8 cellular contexts compared by ENCODE assay signal in genomic region chr22:50342651-50343540, GRCh38. TPM values are rescaled to one million over a fixed set of nuclear protein-coding genes. Genes with fewer than 3 reads are reported as not detected.
DNase-seq lines count a peak whose midpoint lies in the region; ATAC-seq and TF ChIP-seq lines count a peak whose summit lies in the region.

A gene with protein sequence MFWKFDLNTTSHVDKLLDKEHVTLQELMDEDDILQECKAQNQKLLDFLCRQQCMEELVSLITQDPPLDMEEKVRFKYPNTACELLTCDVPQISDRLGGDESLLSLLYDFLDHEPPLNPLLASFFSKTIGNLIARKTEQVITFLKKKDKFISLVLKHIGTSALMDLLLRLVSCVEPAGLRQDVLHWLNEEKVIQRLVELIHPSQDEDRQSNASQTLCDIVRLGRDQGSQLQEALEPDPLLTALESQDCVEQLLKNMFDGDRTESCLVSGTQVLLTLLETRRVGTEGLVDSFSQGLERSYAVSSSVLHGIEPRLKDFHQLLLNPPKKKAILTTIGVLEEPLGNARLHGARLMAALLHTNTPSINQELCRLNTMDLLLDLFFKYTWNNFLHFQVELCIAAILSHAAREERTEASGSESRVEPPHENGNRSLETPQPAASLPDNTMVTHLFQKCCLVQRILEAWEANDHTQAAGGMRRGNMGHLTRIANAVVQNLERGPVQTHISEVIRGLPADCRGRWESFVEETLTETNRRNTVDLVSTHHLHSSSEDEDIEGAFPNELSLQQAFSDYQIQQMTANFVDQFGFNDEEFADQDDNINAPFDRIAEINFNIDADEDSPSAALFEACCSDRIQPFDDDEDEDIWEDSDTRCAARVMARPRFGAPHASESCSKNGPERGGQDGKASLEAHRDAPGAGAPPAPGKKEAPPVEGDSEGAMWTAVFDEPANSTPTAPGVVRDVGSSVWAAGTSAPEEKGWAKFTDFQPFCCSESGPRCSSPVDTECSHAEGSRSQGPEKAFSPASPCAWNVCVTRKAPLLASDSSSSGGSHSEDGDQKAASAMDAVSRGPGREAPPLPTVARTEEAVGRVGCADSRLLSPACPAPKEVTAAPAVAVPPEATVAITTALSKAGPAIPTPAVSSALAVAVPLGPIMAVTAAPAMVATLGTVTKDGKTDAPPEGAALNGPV (plus strand): TSS chr22:50343327. CDS start chr22:50393909, 50,582 bp downstream.

- TF ChIP-seq CTCF in prostate gland (IDR thresholded peaks at IDR 0.05): no peak
- peak; percentile 2 for TF ChIP-seq CTCF in upper lobe of right lung (IDR thresholded peaks at IDR 0.05)

- peak; percentile 62 for DNase-seq in DMS53 treated with DMSO at 0.1 percent for 48 hours (lab: John Stamatoyannopoulos, UW; ENCODE audit: unreplicated experiment)
- no peak for DNase-seq in Jurkat, Clone E6-1 (ENCODE audit: low read depth, low spot score)
- peak; percentile 73 to 91 (median 84) for DNase-seq in T-cell
- peak; percentile 87 for DNase-seq in left cardiac atrium
- DNase-seq in prostate gland (ENCODE audit: low spot score): peak; percentile 76
- DNase-seq in upper lobe of right lung: peak; percentile 92

- H3K36me3 Mint-ChIP-seq in T-cell: no peaks in the 10 kb centered on the region

- no peaks in the 10 kb centered on the region for H3K36me3 ChIP-seq in prostate gland
- H3K36me3 ChIP-seq in upper lobe of right lung: no peaks in the 10 kb centered on the region

- H3K27me3 ChIP-seq in prostate gland (replicated peaks; ENCODE audit: insufficient read depth) (no peaks in the 10 kb centered on the region), upper lobe of right lung (no peaks in the 10 kb centered on the region)

- H3K4me1 ChIP-seq in prostate gland (replicated peaks) (no peaks in the 10 kb centered on the region), upper lobe of right lung (peaks cover 7% of the 10 kb centered on the region)

- H3K27ac Mint-ChIP-seq in T-cell: peak within 1 kb of the TSS; percentile 86 to 90

- intact Hi-C loops in left cardiac atrium (cut with DNase I): loop anchor here in 1 of 2 donors (5.0 kb wide), 2 partner anchors 66 to 91 kb away; partner anchors contain the start of gene HDAC10
- intact Hi-C loops in prostate gland (cut with DNase I): loop anchor here (2.0 kb wide), 1 partner anchor 90 kb away; no protein-coding TSS in a partner anchor
- intact Hi-C loops in upper lobe of right lung (cut with DNase I): no loop called here

- H3K27ac ChIP-seq in adipose tissue (ENCODE audit: low read depth, low read length): no peak within 1 kb of the TSS
- peak within 1 kb of the TSS; percentile 76 to 82 for H3K27ac ChIP-seq in prostate gland
- peak within 1 kb of the TSS; percentile 78 for H3K27ac ChIP-seq in upper lobe of right lung

- no peaks in the 10 kb centered on the region for H3K9me3 ChIP-seq in prostate gland
- no peaks in the 10 kb centered on the region for H3K9me3 ChIP-seq in upper lobe of right lung

- ATAC-seq in GM21515 (IDR thresholded peaks at IDR 0.05; ENCODE audit: unreplicated experiment): peak; percentile 59
- ATAC-seq in T-cell (replicated peaks in 1 of 4): peak; percentile 78 to 87 (median 82)
- peak; percentile 96 to 97 for ATAC-seq in left cardiac atrium
- ATAC-seq in upper lobe of right lung: peak; percentile 93

- peak within 1 kb of the TSS; percentile 66 for H3K4me3 ChIP-seq in Jurkat, Clone E6-1 (ENCODE audit: low read length)
- H3K4me3 ChIP-seq in prostate gland (peak within 1 kb of the TSS; percentile 92 to 99), upper lobe of right lung (peak within 1 kb of the TSS; percentile 69)

- POLR2A ChIA-PET in T-cell (lab: Charles Lee): no interaction called here

- 0 to 1% (median 1%) methylated on average over 44 to 87 of the region's 87 CpGs for whole genome bisulfite sequencing in adipose tissue, 3 donors
- 1% methylated on average over 35 of the region's 87 CpGs for WGBS in prostate gland

- peaks cover 0 to 14% (median 11%) of the 10 kb centered on the region in 3 donors for H3K4me1 Mint-ChIP-seq in T-cell

- H3K4me3 Mint-ChIP-seq in T-cell: peak within 1 kb of the TSS; percentile 82 to 86 (median 84)

- TF ChIP-seq POLR2A in prostate gland (IDR thresholded peaks at IDR 0.05): peak; percentile 47

- CTCF ChIA-PET in T-cell (lab: Charles Lee): interaction anchor here in 1 of 2 donors (0.6 to 1.4 kb wide), 6 partner anchors 11 to 278 kb away, joined by 3 to 4 read pairs (median 4); partner anchors contain the start of gene LMF2

- H3K27me3 Mint-ChIP-seq in T-cell: no peaks in the 10 kb centered on the region

- no peaks in the 10 kb centered on the region for H3K9me3 Mint-ChIP-seq in T-cell

RNA-seq across cellular contexts. Expression of the gene that starts here (rescaled TPM):
- 55.1 TPM for polyA plus RNA-seq in Jurkat, Clone E6-1 (2012; ENCODE audit: insufficient read depth, insufficient read length)
- total RNA-seq in T-cell (100 to 1,000 TPM in 1 of 5 donors, 10 to 100 TPM in 4; 71.2 to 105 (median 96.8) TPM), left cardiac atrium (10 to 100 TPM; 40.6 to 46.2 TPM), prostate gland (100 to 1,000 TPM in 1 of 2 donors, 10 to 100 TPM in 1; 80.6 to 107 TPM), upper lobe of right lung (54.0 TPM)
- polyA plus RNA-seq in adipose tissue: 10 to 100 TPM; 25.1 to 41.1 (median 36.9) TPM
